21 cellular contexts compared by ENCODE assay signal in genomic region chr2:141692829-141693228, GRCh38.
"Had no signal": no experiment of that assay in that cellular context is flagged by ENCODE, and none has a peak within 500 bp of the region (broad histone marks: within the 10 kb centered on the region; RNA-seq: fewer than 3 reads in every experiment).

No MANE protein-coding gene starts in this region.

- H3K36me3 ChIP-seq: ascending aorta, colonic mucosa, prostate gland, right atrium auricular region, transverse colon had no signal

- DNase-seq: activated CD4-positive, alpha-beta T cell treated with anti-CD3 and anti-CD28 coated beads, Interleukin-2, amount 50 U/mL, for 48 hours; activated gamma-delta T cell; colonic mucosa; endodermal cell; foreskin keratinocyte; glutamatergic neuron; hypothalamus; islet precursor cell; mesenchymal stem cell; naive thymus-derived CD8-positive, alpha-beta T cell; stimulated activated CD4-positive, alpha-beta T cell treated with anti-CD3 and anti-CD28 coated beads, Interleukin-12 subunit alpha, Interleukin-12 subunit beta, amount 100 ng/mL, for 4 hours; stimulated activated CD4-positive, alpha-beta T cell treated with anti-CD3 and anti-CD28 coated beads, Interleukin-2, amount 100 ng/mL, for 24 hours; stimulated activated naive CD8-positive, alpha-beta T cell treated with anti-CD3 and anti-CD28 coated beads, Interleukin-15, Interleukin-2, amounts not matched to agents 100 U/mL and 50 U/mL, for 24 hours; substantia nigra; T-helper 2 cell; transverse colon had no signal

- H3K27ac ChIP-seq: ascending aorta, colonic mucosa, epithelial cell of prostate, foreskin keratinocyte, prostate gland, right atrium auricular region, transverse colon had no signal

- H3K9me3 ChIP-seq: ascending aorta, colonic mucosa, prostate gland, right atrium auricular region, transverse colon had no signal

- ATAC-seq: foreskin keratinocyte; left lobe of liver; naive thymus-derived CD8-positive, alpha-beta T cell; stimulated activated naive CD8-positive, alpha-beta T cell treated with anti-CD3 and anti-CD28 coated beads, Interleukin-15, Interleukin-2, amounts not matched to agents 100 U/mL and 50 U/mL, for 24 hours had no signal

- H3K4me3 ChIP-seq: ascending aorta, colonic mucosa, prostate gland, right atrium auricular region, transverse colon had no signal

- H3K27me3 ChIP-seq: ascending aorta, colonic mucosa, foreskin keratinocyte, right atrium auricular region, transverse colon had no signal

- H3K4me1 ChIP-seq: ascending aorta, colonic mucosa, foreskin keratinocyte, prostate gland, right atrium auricular region, transverse colon had no signal
